9 cellular contexts compared by ENCODE assay signal in genomic region chr12:18165422-18165871, GRCh38.
A peak's percentile ranks its signal among the peaks of the same experiment; 100 is the strongest.
DNase-seq lines count a peak whose midpoint lies in the region; ATAC-seq and TF ChIP-seq lines count a peak whose summit lies in the region.
"Had no signal": no experiment of that assay in that cellular context is flagged by ENCODE, and none has a peak within 500 bp of the region (broad histone marks: within the 10 kb centered on the region; RNA-seq: fewer than 3 reads in every experiment).

No MANE protein-coding gene starts in this region.

- peak overlapping the region; percentile 64 for H3K27ac ChIP-seq in KMS-11

- no peaks in the 10 kb centered on the region for H3K27me3 Mint-ChIP-seq in activated naive CD8-positive, alpha-beta T cell treated with anti-CD3 and anti-CD28 coated beads, Interleukin-2, amount 50 U/mL, for 24 hours
- no peaks in the 10 kb centered on the region for H3K27me3 Mint-ChIP-seq in natural killer cell (ENCODE audit: low read depth in 2 of 2)
- H3K27me3 Mint-ChIP-seq: activated B cell treated with CpG ODN at 0.5 μM for 24 hours had no signal

- peak; percentile 25 for DNase-seq in NCI-H1694 treated with DMSO at 0.1 percent for 48 hours (lab: John Stamatoyannopoulos, UW)
- no peak for DNase-seq in NCI-H1694 (lab: John Stamatoyannopoulos, UW)
- no peak for DNase-seq in activated naive CD8-positive, alpha-beta T cell treated with anti-CD3 and anti-CD28 coated beads, Interleukin-2, amount 50 U/mL, for 24 hours
- no peak for DNase-seq in natural killer cell
- no peak for DNase-seq in retina
- no peak for DNase-seq in mucosa of gallbladder (ENCODE audit: low spot score)
- DNase-seq: activated B cell treated with CpG ODN at 0.5 μM for 24 hours had no signal

- no peak overlapping the region for H3K4me3 ChIP-seq in KMS-11 (IDR thresholded peaks at IDR 0.05; ENCODE audit: insufficient read depth, low read depth, low read length)

- no peaks in the 10 kb centered on the region for H3K36me3 Mint-ChIP-seq in activated naive CD8-positive, alpha-beta T cell treated with anti-CD3 and anti-CD28 coated beads, Interleukin-2, amount 50 U/mL, for 24 hours (ENCODE audit: low read depth)
- no peaks in the 10 kb centered on the region for H3K36me3 Mint-ChIP-seq in natural killer cell

- H3K27me3 ChIP-seq in KMS-11 (ENCODE audit: insufficient read depth, low read depth), result no peaks in the 10 kb centered on the region

- peaks cover 16% of the 10 kb centered on the region for H3K4me1 ChIP-seq in KMS-11 (ENCODE audit: low read depth, poor library complexity, severe bottlenecking)

- H4K20me1 ChIP-seq in KMS-11 (ENCODE audit: insufficient read depth), result no peaks in the 10 kb centered on the region

- intact Hi-C loops in natural killer cell (cut with micrococcal nuclease), result no loop called here

- TF ChIP-seq CTCF in KMS-11 (conservative IDR thresholded peaks at IDR 0.05; ENCODE audit: low read depth, low read length), result no peak
- TF ChIP-seq CTCF in natural killer cell (IDR thresholded peaks at IDR 0.05), result no peak

- peak overlapping the region; percentile 40; the same call in 1 of the 2 replicates for H3K9ac ChIP-seq in KMS-11

- no peak overlapping the region for H3K4me3 Mint-ChIP-seq in activated naive CD8-positive, alpha-beta T cell treated with anti-CD3 and anti-CD28 coated beads, Interleukin-2, amount 50 U/mL, for 24 hours
- H3K4me3 Mint-ChIP-seq in natural killer cell, result no peak overlapping the region
- H3K4me3 Mint-ChIP-seq: activated B cell treated with CpG ODN at 0.5 μM for 24 hours had no signal

- H3K79me2 ChIP-seq in KMS-11 (ENCODE audit: insufficient read depth, low read depth), result no peaks in the 10 kb centered on the region

- H3K4me2 ChIP-seq in KMS-11, result peak overlapping the region; percentile 47

- no peaks in the 10 kb centered on the region for H3K9me3 Mint-ChIP-seq in activated naive CD8-positive, alpha-beta T cell treated with anti-CD3 and anti-CD28 coated beads, Interleukin-2, amount 50 U/mL, for 24 hours
- peaks cover 3 to 7% of the 10 kb centered on the region in 2 donors for H3K9me3 Mint-ChIP-seq in natural killer cell
- H3K9me3 Mint-ChIP-seq: activated B cell treated with CpG ODN at 0.5 μM for 24 hours had no signal

- peaks cover 8% of the 10 kb centered on the region for H3K4me1 Mint-ChIP-seq in activated naive CD8-positive, alpha-beta T cell treated with anti-CD3 and anti-CD28 coated beads, Interleukin-2, amount 50 U/mL, for 24 hours
- H3K4me1 Mint-ChIP-seq in natural killer cell, result peaks cover 0 to 4% of the 10 kb centered on the region in 2 donors

- H2AFZ ChIP-seq in KMS-11 (ENCODE audit: low read depth), result peak overlapping the region; percentile 47

- ATAC-seq in GM21717 (IDR thresholded peaks at IDR 0.05; ENCODE audit: unreplicated experiment) (peak; percentile 98), natural killer cell (peak; percentile 65 to 70 (median 67))
- peak; percentile 72 for ATAC-seq in activated naive CD8-positive, alpha-beta T cell treated with anti-CD3 and anti-CD28 coated beads, Interleukin-2, amount 50 U/mL, for 24 hours

- no peak overlapping the region for H3K27ac Mint-ChIP-seq in activated naive CD8-positive, alpha-beta T cell treated with anti-CD3 and anti-CD28 coated beads, Interleukin-2, amount 50 U/mL, for 24 hours
- no peak overlapping the region for H3K27ac Mint-ChIP-seq in natural killer cell
- H3K27ac Mint-ChIP-seq: activated B cell treated with CpG ODN at 0.5 μM for 24 hours had no signal

- H3K36me3 ChIP-seq in KMS-11 (ENCODE audit: insufficient read depth), result no peaks in the 10 kb centered on the region
